Comparison of ENCODE assay signal across 15 cellular contexts in genomic region chr22:29201722-29202230, GRCh38. TPM values are rescaled to one million over a fixed set of nuclear protein-coding genes. Genes with fewer than 3 reads are reported as not detected.
DNase-seq lines count a peak whose midpoint lies in the region; ATAC-seq and TF ChIP-seq lines count a peak whose summit lies in the region.
"Had no signal": no experiment of that assay in that cellular context is flagged by ENCODE, and none has a peak within 500 bp of the region (broad histone marks: within the 10 kb centered on the region; RNA-seq: fewer than 3 reads in every experiment).

No MANE protein-coding gene starts in this region.

- TF ChIP-seq EP300 in upper lobe of left lung (IDR thresholded peaks at IDR 0.05) = no peak

- peak in 3 of 8 donors; percentile 20 to 49 (median 21) for ATAC-seq in heart right ventricle
- no peak for ATAC-seq in left ventricle myocardium superior
- ATAC-seq in right lobe of liver = peak in 1 of 4 donors; percentile 5
- ATAC-seq in upper lobe of left lung (ENCODE audit: low FRiP score in 2 of 2) = no peak
- no peak for ATAC-seq in omental fat pad (ENCODE audit: low FRiP score)

- no peaks in the 10 kb centered on the region for H3K36me3 Mint-ChIP-seq in activated T-helper 1 cell treated with anti-CD3 and anti-CD28 coated beads, Interleukin-12 subunit alpha, Interleukin-12 subunit beta, Interleukin-2, Interleukin-4 antibody, amounts not matched to agents 30 ng/mL and 10 ng/mL and 1 ng/mL, durations not matched to agents 14 hours and 24 hours and 36 hours (ENCODE audit: low read depth)
- peaks cover 6% of the 10 kb centered on the region for H3K36me3 Mint-ChIP-seq in Calu3 (ENCODE audit: insufficient read depth, unreplicated experiment)

- H3K27me3 ChIP-seq in heart right ventricle (peaks cover 0 to 18% (median 2%) of the 10 kb centered on the region in 7 donors), right lobe of liver (no peaks in the 10 kb centered on the region), upper lobe of left lung (peaks cover 0 to 7% (median 0%) of the 10 kb centered on the region in 4 donors), prostate gland (replicated peaks; ENCODE audit: insufficient read depth) (no peaks in the 10 kb centered on the region)
- H3K27me3 ChIP-seq: vagina had no signal

- CTCF ChIA-PET in Calu3 (lab: Charles Lee) = no interaction called here

- no peak overlapping the region for H3K4me3 ChIP-seq in heart right ventricle
- H3K4me3 ChIP-seq in right lobe of liver = no peak overlapping the region
- H3K4me3 ChIP-seq in upper lobe of left lung = no peak overlapping the region
- H3K4me3 ChIP-seq in prostate gland = no peak overlapping the region
- H3K4me3 ChIP-seq: vagina had no signal

- DNase-seq in heart right ventricle (no peak), left ventricle myocardium superior (no peak), right lobe of liver (no peak), upper lobe of left lung (no peak), Calu3 (no peak), omental fat pad (ENCODE audit: low spot score) (no peak), prostate gland (ENCODE audit: low spot score) (no peak)
- DNase-seq in activated T-helper 1 cell treated with anti-CD3 and anti-CD28 coated beads, Interleukin-12 subunit alpha, Interleukin-12 subunit beta, Interleukin-2, Interleukin-4 antibody, amounts not matched to agents 30 ng/mL and 10 ng/mL and 1 ng/mL, durations not matched to agents 14 hours and 24 hours and 36 hours (ENCODE audit: low spot score) = no peak
- DNase-seq: effector memory CD4-positive, alpha-beta T cell; EL; NCI-H1048; SW 1271 had no signal

- no peak overlapping the region for H3K4me3 Mint-ChIP-seq in activated T-helper 1 cell treated with anti-CD3 and anti-CD28 coated beads, Interleukin-12 subunit alpha, Interleukin-12 subunit beta, Interleukin-2, Interleukin-4 antibody, amounts not matched to agents 30 ng/mL and 10 ng/mL and 1 ng/mL, durations not matched to agents 14 hours and 24 hours and 36 hours
- no peak overlapping the region for H3K4me3 Mint-ChIP-seq in Calu3 (ENCODE audit: low read depth, unreplicated experiment)

- no TSS peak for BruUV-seq in Calu3 (replicated peaks; lab: Mats Ljungman, UMichigan)

- H3K36me3 ChIP-seq in heart right ventricle (no peaks in the 10 kb centered on the region), right lobe of liver (no peaks in the 10 kb centered on the region), upper lobe of left lung (no peaks in the 10 kb centered on the region), prostate gland (no peaks in the 10 kb centered on the region)
- H3K36me3 ChIP-seq: neutrophil, vagina had no signal

- H3K4me1 Mint-ChIP-seq in activated T-helper 1 cell treated with anti-CD3 and anti-CD28 coated beads, Interleukin-12 subunit alpha, Interleukin-12 subunit beta, Interleukin-2, Interleukin-4 antibody, amounts not matched to agents 30 ng/mL and 10 ng/mL and 1 ng/mL, durations not matched to agents 14 hours and 24 hours and 36 hours (ENCODE audit: low read depth) = peaks cover 19% of the 10 kb centered on the region
- H3K4me1 Mint-ChIP-seq in Calu3 (ENCODE audit: low read depth, unreplicated experiment) = no peaks in the 10 kb centered on the region

- no peaks in the 10 kb centered on the region for H3K9me3 Mint-ChIP-seq in activated T-helper 1 cell treated with anti-CD3 and anti-CD28 coated beads, Interleukin-12 subunit alpha, Interleukin-12 subunit beta, Interleukin-2, Interleukin-4 antibody, amounts not matched to agents 30 ng/mL and 10 ng/mL and 1 ng/mL, durations not matched to agents 14 hours and 24 hours and 36 hours
- H3K9me3 Mint-ChIP-seq in Calu3 (ENCODE audit: low read depth, unreplicated experiment) = no peaks in the 10 kb centered on the region

- H3K27ac ChIP-seq in heart right ventricle (peak overlapping the region in 8 of 10 donors; percentile 10 to 64 (median 51)), right lobe of liver (peak overlapping the region in 2 of 3 donors; percentile 8 to 70), upper lobe of left lung (peak overlapping the region; percentile 75 to 93 (median 82)), prostate gland (no peak overlapping the region)
- H3K27ac ChIP-seq: neutrophil, vagina had no signal

- intact Hi-C loops in heart right ventricle (cut with DNase I) = loop anchor here in 1 of 10 donors (2.0 kb wide), 1 partner anchor 43 kb away; no protein-coding TSS in a partner anchor
- intact Hi-C loops in left ventricle myocardium superior (cut with micrococcal nuclease) = no loop called here
- intact Hi-C loops in activated T-helper 1 cell treated with anti-CD3 and anti-CD28 coated beads, Interleukin-12 subunit alpha, Interleukin-12 subunit beta, Interleukin-2, Interleukin-4 antibody, amounts not matched to agents 30 ng/mL and 10 ng/mL and 1 ng/mL, durations not matched to agents 14 hours and 24 hours and 36 hours (cut with micrococcal nuclease) = loop anchor here (1.0 to 2.0 kb wide), 2 partner anchors 35 to 44 kb away; no protein-coding TSS in a partner anchor
- intact Hi-C loops in right lobe of liver (cut with DNase I) = no loop called here
- intact Hi-C loops in Calu3 (cut with micrococcal nuclease; ENCODE audit: unreplicated experiment) = loop anchor here (2.0 kb wide), 1 partner anchor 43 kb away; no protein-coding TSS in a partner anchor
- intact Hi-C loops in prostate gland (cut with DNase I) = no loop called here

- H3K27me3 Mint-ChIP-seq in activated T-helper 1 cell treated with anti-CD3 and anti-CD28 coated beads, Interleukin-12 subunit alpha, Interleukin-12 subunit beta, Interleukin-2, Interleukin-4 antibody, amounts not matched to agents 30 ng/mL and 10 ng/mL and 1 ng/mL, durations not matched to agents 14 hours and 24 hours and 36 hours (ENCODE audit: insufficient read depth) = peaks cover 33% of the 10 kb centered on the region
- peaks cover 60% of the 10 kb centered on the region for H3K27me3 Mint-ChIP-seq in Calu3 (ENCODE audit: unreplicated experiment)

- H3K4me1 ChIP-seq in heart right ventricle (peaks cover 5 to 31% (median 19%) of the 10 kb centered on the region in 9 donors), right lobe of liver (peaks cover 0 to 3% (median 0%) of the 10 kb centered on the region in 4 donors), upper lobe of left lung (peaks cover 19 to 34% (median 31%) of the 10 kb centered on the region in 4 donors), prostate gland (replicated peaks) (no peaks in the 10 kb centered on the region)

- peak overlapping the region; percentile 58 for H3K27ac Mint-ChIP-seq in activated T-helper 1 cell treated with anti-CD3 and anti-CD28 coated beads, Interleukin-12 subunit alpha, Interleukin-12 subunit beta, Interleukin-2, Interleukin-4 antibody, amounts not matched to agents 30 ng/mL and 10 ng/mL and 1 ng/mL, durations not matched to agents 14 hours and 24 hours and 36 hours
- H3K27ac Mint-ChIP-seq in Calu3 (ENCODE audit: unreplicated experiment) = no peak overlapping the region

- 63 to 71% methylated on average over 9 of the region's 9 CpGs for WGBS in heart right ventricle, 2 donors
- WGBS in right lobe of liver (ENCODE audit: insufficient coverage, low coverage, low lambda C conversion rate, missing lambda C conversion rate) = 65% methylated on average over 8 of the region's 9 CpGs
- 52 to 64% methylated on average over 9 of the region's 9 CpGs for WGBS in upper lobe of left lung, 2 donors
- 75% methylated on average over 9 of the region's 9 CpGs for WGBS in prostate gland

- TF ChIP-seq CTCF in heart right ventricle (IDR thresholded peaks at IDR 0.05) (no peak), right lobe of liver (IDR thresholded peaks at IDR 0.05) (no peak), upper lobe of left lung (IDR thresholded peaks at IDR 0.05) (no peak), Calu3 (IDR thresholded peaks at IDR 0.05; ENCODE audit: unreplicated experiment) (no peak), omental fat pad (IDR thresholded peaks at IDR 0.05) (no peak), prostate gland (IDR thresholded peaks at IDR 0.05) (no peak)

- H3K9me3 ChIP-seq in heart right ventricle (no peaks in the 10 kb centered on the region), right lobe of liver (no peaks in the 10 kb centered on the region), upper lobe of left lung (no peaks in the 10 kb centered on the region), prostate gland (no peaks in the 10 kb centered on the region)
- H3K9me3 ChIP-seq: neutrophil, vagina had no signal

- TF ChIP-seq POLR2A in right lobe of liver (IDR thresholded peaks at IDR 0.05) (no peak), upper lobe of left lung (IDR thresholded peaks at IDR 0.05) (no peak), prostate gland (IDR thresholded peaks at IDR 0.05) (no peak)

RNA-seq across cellular contexts. Expression of gene EMID1, which starts 3.9 kb away (rescaled TPM):
- total RNA-seq in heart right ventricle (1 to 10 TPM in 1 of 10 donors, under 1 TPM in 8, not detected in 1; 0.26 to 1.1 (median 0.42) TPM), left ventricle myocardium superior (0.40 TPM), right lobe of liver (1 to 10 TPM; 1.1 to 2.7 (median 1.5) TPM), upper lobe of left lung (10 to 100 TPM in 2 of 6 donors, 1 to 10 TPM in 4; 2.1 to 31.6 (median 8.4) TPM), Calu3 (2022) (1.1 and 2.4 TPM in 2 replicates), omental fat pad (1 to 10 TPM; 1.5 to 2.5 (median 1.7) TPM), prostate gland (10 to 100 TPM; 12.8 to 14.7 TPM)
- under 1 TPM; 0.22 to 0.23 TPM for polyA plus RNA-seq in heart right ventricle
- not detected in 2 replicates for total RNA-seq in activated T-helper 1 cell treated with anti-CD3 and anti-CD28 coated beads, Interleukin-12 subunit alpha, Interleukin-12 subunit beta, Interleukin-2, Interleukin-4 antibody, amounts not matched to agents 30 ng/mL and 10 ng/mL and 1 ng/mL, durations not matched to agents 14 hours and 24 hours and 36 hours
- total RNA-seq: HT1080 had no signal

Comparison
In these comparisons a context has a peak if more than half of its experiments do, and no peak if none do; other contexts are left out.
1. H3K27ac ChIP-seq: peak in heart right ventricle (8 of 10), right lobe of liver (2 of 3) and upper lobe of left lung (4 of 4); none in prostate gland (0 of 2).
2. intact Hi-C loops: an anchor here in activated T-helper 1 cell treated with anti-CD3 and anti-CD28 coated beads, Interleukin-12 subunit alpha, Interleukin-12 subunit beta, Interleukin-2, Interleukin-4 antibody, amounts not matched to agents 30 ng/mL and 10 ng/mL and 1 ng/mL, durations not matched to agents 14 hours and 24 hours and 36 hours (1.0 to 2.0 kb wide) and Calu3 (2.0 kb wide); none called in left ventricle myocardium superior, right lobe of liver and prostate gland.